24 cellular contexts compared by ENCODE assay signal in the genomic region with DNA sequence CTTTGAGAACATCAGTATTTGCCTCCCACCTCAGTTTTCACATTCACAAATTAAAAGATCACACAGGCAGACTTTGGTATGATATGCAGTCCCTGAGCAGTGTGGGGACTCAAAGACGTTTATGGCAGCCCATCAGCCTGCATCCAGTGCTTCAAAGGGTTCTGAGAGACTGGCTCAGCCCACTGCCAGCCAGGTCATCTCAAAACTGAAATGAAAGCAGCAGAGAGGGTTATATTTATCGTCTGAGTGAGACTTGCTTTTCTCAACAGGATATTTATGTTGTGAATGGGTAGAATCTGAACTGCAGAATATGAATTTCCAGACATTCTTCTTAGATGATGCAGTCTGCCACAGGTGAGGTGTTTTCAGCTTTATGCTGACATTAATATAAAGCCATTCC.
A peak's percentile ranks its signal among the peaks of the same experiment; 100 is the strongest.
DNase-seq lines count a peak whose midpoint lies in the region; ATAC-seq, FAIRE-seq and TF ChIP-seq lines count a peak whose summit lies in the region.
"Had no signal": no experiment of that assay in that cellular context is flagged by ENCODE, and none has a peak within 500 bp of the region (broad histone marks: within the 10 kb centered on the region; RNA-seq: fewer than 3 reads in every experiment).

No MANE protein-coding gene starts in this region.

- DNase-seq in GM12891 (ENCODE audit: insufficient read length, low spot score) (no peak), SK-N-DZ (ENCODE audit: low spot score) (no peak), germinal center (ENCODE audit: low spot score) (no peak)
- DNase-seq in stimulated activated CD8-positive, alpha-beta memory T cell treated with anti-CD3 and anti-CD28 coated beads, Interleukin-4, amount 100 ng/mL, for 48 hours: no peak
- DNase-seq: GOT3, HCEC 1CT, NCI-H1092, NCI-H1436, NCI-H187 treated with DMSO at 0.1 percent for 48 hours, NCI-H2107, NCI-H446 treated with DMSO at 0.1 percent for 48 hours, NCI-H526 treated with DMSO at 0.1 percent for 48 hours, PC-3, SHP77, SW 1271 had no signal

- no peak for TF ChIP-seq POLR2A in GM12891 (IDR thresholded peaks at IDR 0.05; ENCODE audit: low read depth, low read length)

- peak; percentile 38 for FAIRE-seq in GM12891 (lab: Jason Lieb, UNC)
- FAIRE-seq: A549, G401.6, GM19239, HepG2, K562 had no signal

- ATAC-seq in GM18867 (IDR thresholded peaks at IDR 0.05; ENCODE audit: unreplicated experiment) (peak; percentile 76), GM21619 (IDR thresholded peaks at IDR 0.05; ENCODE audit: unreplicated experiment) (peak; percentile 52), HG03565 (IDR thresholded peaks at IDR 0.05; ENCODE audit: unreplicated experiment) (peak; percentile 50)
- ATAC-seq in activated CD4-positive, CD25-positive, alpha-beta regulatory T cell treated with anti-CD3 and anti-CD28 coated beads, Interleukin-2, amount 50 U/mL, for 24 hours: no peak
- ATAC-seq: A549, HepG2, K562, PC-3 had no signal

TF ChIP-seq in GM12891, 5 proteins besides CTCF, POLR2A, EP300 and RAD21:
- no peak for TF ChIP-seq PAX5 (IDR thresholded peaks at IDR 0.05; ENCODE audit: insufficient read depth, low read length, severe bottlenecking)
- no peak for TF ChIP-seq POLR2AphosphoS5 (IDR thresholded peaks at IDR 0.05; ENCODE audit: low read depth, low read length)
- no peak for TF ChIP-seq TAF1 (IDR thresholded peaks at IDR 0.05; ENCODE audit: low read depth, low read length)
- no peak for TF ChIP-seq SPI1 (IDR thresholded peaks at IDR 0.05; ENCODE audit: low read depth, low read length)
- no peak for TF ChIP-seq POU2F2 (IDR thresholded peaks at IDR 0.05; ENCODE audit: low read depth, low read length)

Comparison
In these comparisons a context has a peak if more than half of its experiments do, and no peak if none do; other contexts are left out.
1. ATAC-seq: peak in GM18867 (single experiment), GM21619 (single experiment) and HG03565 (single experiment); none in activated CD4-positive, CD25-positive, alpha-beta regulatory T cell treated with anti-CD3 and anti-CD28 coated beads, Interleukin-2, amount 50 U/mL, for 24 hours (0 of 2).